Comparison of ENCODE assay signal across 1 cellular context in the genomic region with DNA sequence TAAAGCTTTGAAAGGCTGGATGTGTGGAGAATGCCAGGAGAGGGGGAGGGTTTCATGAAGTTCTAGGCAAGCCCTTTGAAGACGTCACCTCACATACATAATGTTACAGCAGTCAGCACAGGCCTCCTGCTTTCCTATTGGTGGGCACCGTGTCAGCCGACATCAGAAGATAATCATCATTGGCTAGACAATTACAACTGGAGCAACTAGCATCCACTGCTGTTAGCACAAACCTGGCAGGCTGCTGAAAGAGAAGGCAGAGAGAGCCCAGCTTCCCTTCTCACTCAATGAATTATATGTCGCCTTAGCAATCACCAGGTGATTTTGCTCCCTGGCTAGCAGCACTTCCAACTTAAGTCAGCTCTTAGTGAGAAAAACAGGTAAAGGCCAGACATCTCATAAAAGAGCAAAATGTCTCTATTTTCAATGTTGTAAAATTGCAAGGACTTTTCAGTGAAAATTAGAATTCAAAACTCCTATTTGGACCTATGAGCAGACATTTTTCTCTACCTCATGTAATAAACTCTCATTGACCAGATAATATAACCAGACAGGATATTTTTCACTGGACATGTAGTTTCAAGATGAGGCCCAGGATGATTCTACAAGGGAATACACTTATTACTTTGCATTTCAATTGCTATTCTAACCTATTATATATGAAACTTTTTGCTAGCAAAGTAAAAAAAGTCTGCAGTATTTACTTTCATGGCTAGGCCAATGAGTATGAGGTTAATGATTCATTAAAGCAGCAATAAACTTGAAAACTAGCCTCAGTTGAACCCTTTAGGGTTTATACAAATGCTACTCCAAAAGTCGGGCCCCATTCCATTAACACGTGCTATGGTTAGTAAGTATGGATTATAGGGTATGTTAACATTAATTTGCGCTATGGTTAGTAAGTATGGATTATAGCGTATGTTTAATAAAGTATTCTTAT.
TF ChIP-seq lines count a peak whose summit lies in the region.

No MANE protein-coding gene starts in this region.

TF ChIP-seq in HepG2, 621 proteins besides CTCF, POLR2A, EP300 and RAD21 (continued from another document and continues in another):
- TF ChIP-seq ZSCAN22 (CRISPR knock-in tag; IDR thresholded peaks at IDR 0.05) (no peak), ZNF788 (CRISPR knock-in tag; IDR thresholded peaks at IDR 0.05; ENCODE audit: borderline replicate concordance) (no peak), ZNF546 (CRISPR knock-in tag; conservative IDR thresholded peaks at IDR 0.05) (no peak), ZKSCAN1 (IDR thresholded peaks at IDR 0.05; ENCODE audit: low read length) (no peak), ERF (CRISPR knock-in tag; IDR thresholded peaks at IDR 0.05) (no peak; the same call in 1 of the 2 replicates), ZSCAN20 (CRISPR knock-in tag; IDR thresholded peaks at IDR 0.05; ENCODE audit: borderline replicate concordance) (no peak), FOXA1 (IDR thresholded peaks at IDR 0.05) (no peak), FOXA1 (CRISPR knock-in tag; IDR thresholded peaks at IDR 0.05) (no peak), MTERF4 (CRISPR knock-in tag; IDR thresholded peaks at IDR 0.05) (no peak), ZNF672 (CRISPR knock-in tag; IDR thresholded peaks at IDR 0.05) (no peak), TBX2 (CRISPR knock-in tag; IDR thresholded peaks at IDR 0.05; ENCODE audit: borderline replicate concordance) (peak; percentile 51; the same call in 1 of the 2 replicates), E2F5 (CRISPR knock-in tag; conservative IDR thresholded peaks at IDR 0.05) (no peak), MAF1 (CRISPR knock-in tag; IDR thresholded peaks at IDR 0.05; ENCODE audit: borderline replicate concordance) (no peak), ZSCAN21 (CRISPR knock-in tag; IDR thresholded peaks at IDR 0.05; ENCODE audit: borderline replicate concordance) (no peak), ZNF12 (CRISPR knock-in tag; IDR thresholded peaks at IDR 0.05) (no peak), KLF11 (CRISPR knock-in tag; IDR thresholded peaks at IDR 0.05) (no peak), ZFP36L2 (CRISPR knock-in tag; IDR thresholded peaks at IDR 0.05) (no peak), ATF1 (CRISPR knock-in tag; IDR thresholded peaks at IDR 0.05) (peak; percentile 75), ZNF281 (CRISPR knock-in tag; IDR thresholded peaks at IDR 0.05; ENCODE audit: borderline replicate concordance) (peak; percentile 54; the same call in 1 of the 2 replicates), HMG20A (CRISPR knock-in tag; IDR thresholded peaks at IDR 0.05; ENCODE audit: borderline replicate concordance) (no peak), ZNF780A (CRISPR knock-in tag; IDR thresholded peaks at IDR 0.05) (no peak), ZNF24 (IDR thresholded peaks at IDR 0.05) (no peak), GATAD2A (CRISPR knock-in tag; IDR thresholded peaks at IDR 0.05) (0 out of 2 replicates have a peak, but pooled peaks have one; percentile 24), ZBTB3 (CRISPR knock-in tag; IDR thresholded peaks at IDR 0.05; ENCODE audit: borderline replicate concordance, low read depth) (no peak), TSC22D2 (CRISPR knock-in tag; IDR thresholded peaks at IDR 0.05; ENCODE audit: borderline replicate concordance) (no peak), ZNF709 (CRISPR knock-in tag; IDR thresholded peaks at IDR 0.05) (no peak), RNF2 (conservative IDR thresholded peaks at IDR 0.05; ENCODE audit: low read depth) (no peak), MLLT10 (CRISPR knock-in tag; IDR thresholded peaks at IDR 0.05) (no peak), ATRX (CRISPR knock-in tag; IDR thresholded peaks at IDR 0.05; ENCODE audit: borderline replicate concordance) (no peak), SIN3A (IDR thresholded peaks at IDR 0.05; ENCODE audit: borderline replicate concordance, low read depth, low read length) (0 out of 2 replicates have a peak, but pooled peaks have one; percentile 51), ETV5 (CRISPR knock-in tag; IDR thresholded peaks at IDR 0.05; ENCODE audit: borderline replicate concordance) (no peak; the same call in 1 of the 2 replicates), ZFP36L1 (CRISPR knock-in tag; IDR thresholded peaks at IDR 0.05) (no peak)
- TF ChIP-seq, protein P1, sequence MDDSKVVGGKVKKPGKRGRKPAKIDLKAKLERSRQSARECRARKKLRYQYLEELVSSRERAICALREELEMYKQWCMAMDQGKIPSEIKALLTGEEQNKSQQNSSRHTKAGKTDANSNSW (CRISPR knock-in tag; IDR thresholded peaks at IDR 0.05; ENCODE audit: borderline replicate concordance): no peak
- TF ChIP-seq, protein P2, sequence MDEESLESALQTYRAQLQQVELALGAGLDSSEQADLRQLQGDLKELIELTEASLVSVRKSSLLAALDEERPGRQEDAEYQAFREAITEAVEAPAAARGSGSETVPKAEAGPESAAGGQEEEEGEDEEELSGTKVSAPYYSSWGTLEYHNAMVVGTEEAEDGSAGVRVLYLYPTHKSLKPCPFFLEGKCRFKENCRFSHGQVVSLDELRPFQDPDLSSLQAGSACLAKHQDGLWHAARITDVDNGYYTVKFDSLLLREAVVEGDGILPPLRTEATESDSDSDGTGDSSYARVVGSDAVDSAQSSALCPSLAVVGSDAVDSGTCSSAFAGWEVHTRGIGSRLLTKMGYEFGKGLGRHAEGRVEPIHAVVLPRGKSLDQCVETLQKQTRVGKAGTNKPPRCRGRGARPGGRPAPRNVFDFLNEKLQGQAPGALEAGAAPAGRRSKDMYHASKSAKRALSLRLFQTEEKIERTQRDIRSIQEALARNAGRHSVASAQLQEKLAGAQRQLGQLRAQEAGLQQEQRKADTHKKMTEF (CRISPR knock-in tag; IDR thresholded peaks at IDR 0.05): peak; percentile 48; the same call in 1 of the 2 replicates
- TF ChIP-seq, protein P3, sequence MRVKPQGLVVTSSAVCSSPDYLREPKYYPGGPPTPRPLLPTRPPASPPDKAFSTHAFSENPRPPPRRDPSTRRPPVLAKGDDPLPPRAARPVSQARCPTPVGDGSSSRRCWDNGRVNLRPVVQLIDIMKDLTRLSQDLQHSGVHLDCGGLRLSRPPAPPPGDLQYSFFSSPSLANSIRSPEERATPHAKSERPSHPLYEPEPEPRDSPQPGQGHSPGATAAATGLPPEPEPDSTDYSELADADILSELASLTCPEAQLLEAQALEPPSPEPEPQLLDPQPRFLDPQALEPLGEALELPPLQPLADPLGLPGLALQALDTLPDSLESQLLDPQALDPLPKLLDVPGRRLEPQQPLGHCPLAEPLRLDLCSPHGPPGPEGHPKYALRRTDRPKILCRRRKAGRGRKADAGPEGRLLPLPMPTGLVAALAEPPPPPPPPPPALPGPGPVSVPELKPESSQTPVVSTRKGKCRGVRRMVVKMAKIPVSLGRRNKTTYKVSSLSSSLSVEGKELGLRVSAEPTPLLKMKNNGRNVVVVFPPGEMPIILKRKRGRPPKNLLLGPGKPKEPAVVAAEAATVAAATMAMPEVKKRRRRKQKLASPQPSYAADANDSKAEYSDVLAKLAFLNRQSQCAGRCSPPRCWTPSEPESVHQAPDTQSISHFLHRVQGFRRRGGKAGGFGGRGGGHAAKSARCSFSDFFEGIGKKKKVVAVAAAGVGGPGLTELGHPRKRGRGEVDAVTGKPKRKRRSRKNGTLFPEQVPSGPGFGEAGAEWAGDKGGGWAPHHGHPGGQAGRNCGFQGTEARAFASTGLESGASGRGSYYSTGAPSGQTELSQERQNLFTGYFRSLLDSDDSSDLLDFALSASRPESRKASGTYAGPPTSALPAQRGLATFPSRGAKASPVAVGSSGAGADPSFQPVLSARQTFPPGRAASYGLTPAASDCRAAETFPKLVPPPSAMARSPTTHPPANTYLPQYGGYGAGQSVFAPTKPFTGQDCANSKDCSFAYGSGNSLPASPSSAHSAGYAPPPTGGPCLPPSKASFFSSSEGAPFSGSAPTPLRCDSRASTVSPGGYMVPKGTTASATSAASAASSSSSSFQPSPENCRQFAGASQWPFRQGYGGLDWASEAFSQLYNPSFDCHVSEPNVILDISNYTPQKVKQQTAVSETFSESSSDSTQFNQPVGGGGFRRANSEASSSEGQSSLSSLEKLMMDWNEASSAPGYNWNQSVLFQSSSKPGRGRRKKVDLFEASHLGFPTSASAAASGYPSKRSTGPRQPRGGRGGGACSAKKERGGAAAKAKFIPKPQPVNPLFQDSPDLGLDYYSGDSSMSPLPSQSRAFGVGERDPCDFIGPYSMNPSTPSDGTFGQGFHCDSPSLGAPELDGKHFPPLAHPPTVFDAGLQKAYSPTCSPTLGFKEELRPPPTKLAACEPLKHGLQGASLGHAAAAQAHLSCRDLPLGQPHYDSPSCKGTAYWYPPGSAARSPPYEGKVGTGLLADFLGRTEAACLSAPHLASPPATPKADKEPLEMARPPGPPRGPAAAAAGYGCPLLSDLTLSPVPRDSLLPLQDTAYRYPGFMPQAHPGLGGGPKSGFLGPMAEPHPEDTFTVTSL (CRISPR knock-in tag; IDR thresholded peaks at IDR 0.05; ENCODE audit: borderline replicate concordance): peak; percentile 52; the same call in 1 of the 2 replicates
- TF ChIP-seq, protein P4, sequence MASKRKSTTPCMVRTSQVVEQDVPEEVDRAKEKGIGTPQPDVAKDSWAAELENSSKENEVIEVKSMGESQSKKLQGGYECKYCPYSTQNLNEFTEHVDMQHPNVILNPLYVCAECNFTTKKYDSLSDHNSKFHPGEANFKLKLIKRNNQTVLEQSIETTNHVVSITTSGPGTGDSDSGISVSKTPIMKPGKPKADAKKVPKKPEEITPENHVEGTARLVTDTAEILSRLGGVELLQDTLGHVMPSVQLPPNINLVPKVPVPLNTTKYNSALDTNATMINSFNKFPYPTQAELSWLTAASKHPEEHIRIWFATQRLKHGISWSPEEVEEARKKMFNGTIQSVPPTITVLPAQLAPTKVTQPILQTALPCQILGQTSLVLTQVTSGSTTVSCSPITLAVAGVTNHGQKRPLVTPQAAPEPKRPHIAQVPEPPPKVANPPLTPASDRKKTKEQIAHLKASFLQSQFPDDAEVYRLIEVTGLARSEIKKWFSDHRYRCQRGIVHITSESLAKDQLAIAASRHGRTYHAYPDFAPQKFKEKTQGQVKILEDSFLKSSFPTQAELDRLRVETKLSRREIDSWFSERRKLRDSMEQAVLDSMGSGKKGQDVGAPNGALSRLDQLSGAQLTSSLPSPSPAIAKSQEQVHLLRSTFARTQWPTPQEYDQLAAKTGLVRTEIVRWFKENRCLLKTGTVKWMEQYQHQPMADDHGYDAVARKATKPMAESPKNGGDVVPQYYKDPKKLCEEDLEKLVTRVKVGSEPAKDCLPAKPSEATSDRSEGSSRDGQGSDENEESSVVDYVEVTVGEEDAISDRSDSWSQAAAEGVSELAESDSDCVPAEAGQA (IDR thresholded peaks at IDR 0.05; ENCODE audit: low read depth): no peak
- TF ChIP-seq, protein P4 (CRISPR knock-in tag; IDR thresholded peaks at IDR 0.05; ENCODE audit: borderline replicate concordance): no peak
- TF ChIP-seq, protein P5, sequence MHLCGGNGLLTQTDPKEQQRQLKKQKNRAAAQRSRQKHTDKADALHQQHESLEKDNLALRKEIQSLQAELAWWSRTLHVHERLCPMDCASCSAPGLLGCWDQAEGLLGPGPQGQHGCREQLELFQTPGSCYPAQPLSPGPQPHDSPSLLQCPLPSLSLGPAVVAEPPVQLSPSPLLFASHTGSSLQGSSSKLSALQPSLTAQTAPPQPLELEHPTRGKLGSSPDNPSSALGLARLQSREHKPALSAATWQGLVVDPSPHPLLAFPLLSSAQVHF (CRISPR knock-in tag; IDR thresholded peaks at IDR 0.05): no peak
- TF ChIP-seq, protein P6, sequence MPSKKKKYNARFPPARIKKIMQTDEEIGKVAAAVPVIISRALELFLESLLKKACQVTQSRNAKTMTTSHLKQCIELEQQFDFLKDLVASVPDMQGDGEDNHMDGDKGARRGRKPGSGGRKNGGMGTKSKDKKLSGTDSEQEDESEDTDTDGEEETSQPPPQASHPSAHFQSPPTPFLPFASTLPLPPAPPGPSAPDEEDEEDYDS (CRISPR knock-in tag; IDR thresholded peaks at IDR 0.05): peak; percentile 97
